39 cellular contexts compared by ENCODE assay signal in the genomic region with DNA sequence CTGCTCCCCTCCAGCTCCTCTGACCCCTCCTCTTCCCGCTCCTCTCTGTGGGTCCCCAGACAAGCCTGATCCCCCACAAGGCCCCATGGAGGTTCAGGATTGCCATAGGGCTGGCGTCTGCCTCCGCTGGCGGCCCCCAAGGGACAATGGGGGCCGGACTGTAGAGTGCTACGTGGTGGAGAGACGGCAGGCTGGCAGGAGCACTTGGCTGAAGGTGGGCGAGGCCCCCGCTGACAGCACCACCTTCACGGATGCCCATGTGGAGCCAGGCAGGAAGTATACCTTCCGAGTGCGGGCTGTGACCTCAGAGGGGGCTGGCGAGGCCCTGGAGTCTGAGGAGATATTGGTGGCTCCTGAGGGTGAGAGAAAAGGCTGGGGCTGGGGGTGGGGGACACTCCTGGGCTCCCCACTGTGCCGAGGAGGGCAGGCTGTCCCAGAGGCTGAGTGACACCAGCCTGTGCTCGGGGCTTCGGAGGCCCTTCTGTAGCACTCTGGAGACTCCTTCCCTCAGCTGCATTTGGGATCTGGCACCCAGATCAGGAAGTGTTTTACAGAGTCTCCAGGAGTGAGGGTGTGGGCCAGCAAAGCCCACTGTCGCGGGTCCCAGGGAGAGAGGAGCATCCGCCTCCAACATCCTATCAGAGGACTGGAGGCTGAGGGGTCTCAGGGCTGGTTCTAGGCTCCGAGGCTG. TPM values are rescaled to one million over a fixed set of nuclear protein-coding genes. Genes with fewer than 3 reads are reported as not detected.
DNase-seq lines count a peak whose midpoint lies in the region; ATAC-seq, FAIRE-seq and TF ChIP-seq lines count a peak whose summit lies in the region.
"Had no signal": no experiment of that assay in that cellular context is flagged by ENCODE, and none has a peak within 500 bp of the region (broad histone marks: within the 10 kb centered on the region; RNA-seq: fewer than 3 reads in every experiment).

No MANE protein-coding gene starts in this region.

- in situ Hi-C loops in gastrocnemius medialis (cut with MboI; ENCODE audit: low sequenced_read_pairs in 4 of 4), result no loop called here

- H3K4me3 Mint-ChIP-seq in endothelial cell (ENCODE audit: unreplicated experiment), result no peak overlapping the region
- H3K4me3 Mint-ChIP-seq: activated CD8-positive, alpha-beta T cell treated with anti-CD3 and anti-CD28 coated beads, Interleukin-2, amount 10 ng/mL, durations not matched to agents 7 days and 5 days; activated naive CD8-positive, alpha-beta T cell; immature natural killer cell; naive thymus-derived CD8-positive, alpha-beta T cell had no signal

- no peaks in the 10 kb centered on the region for H3K36me3 Mint-ChIP-seq in endothelial cell (ENCODE audit: low read depth, unreplicated experiment)
- H3K36me3 Mint-ChIP-seq: activated naive CD8-positive, alpha-beta T cell; immature natural killer cell; naive thymus-derived CD8-positive, alpha-beta T cell had no signal

- no peak overlapping the region for H3K27ac ChIP-seq in gastrocnemius medialis
- H3K27ac ChIP-seq: 22Rv1, ascending aorta, cardiac muscle cell, esophagus squamous epithelium, gastroesophageal sphincter, HL-60, KMS-11, left ventricle myocardium inferior, ovary, Peyer's patch, SJSA1, upper lobe of left lung had no signal

- ATAC-seq in sciatic nerve (no peak), gastrocnemius medialis (no peak)
- ATAC-seq: activated CD8-positive, alpha-beta T cell treated with anti-CD3 and anti-CD28 coated beads, Interleukin-2, amount 10 ng/mL, durations not matched to agents 7 days and 5 days; gastroesophageal sphincter; naive thymus-derived CD8-positive, alpha-beta T cell had no signal

- no peak overlapping the region for H3K4me3 ChIP-seq in gastrocnemius medialis
- H3K4me3 ChIP-seq: ascending aorta, cardiac muscle cell, esophagus squamous epithelium, gastroesophageal sphincter, left ventricle myocardium inferior, ovary, Peyer's patch, SJSA1, smooth muscle cell, upper lobe of left lung had no signal

- no peaks in the 10 kb centered on the region for H3K27me3 ChIP-seq in gastrocnemius medialis
- H3K27me3 ChIP-seq: ascending aorta, gastroesophageal sphincter, ovary, Peyer's patch, SJSA1, upper lobe of left lung had no signal

- TF ChIP-seq CTCF in endothelial cell (IDR thresholded peaks at IDR 0.05; ENCODE audit: unreplicated experiment), result no peak
- TF ChIP-seq CTCF in GM10266 (IDR thresholded peaks at IDR 0.05; ENCODE audit: control insufficient read depth, insufficient read depth, low read depth, missing control alignments), result no peak
- TF ChIP-seq CTCF in gastrocnemius medialis (IDR thresholded peaks at IDR 0.05 in 4 of 5, conservative IDR thresholded peaks at IDR 0.05 in 1 of 5), result no peak

- intact Hi-C loops in sciatic nerve (cut with DNase I) (no loop called here), gastrocnemius medialis (cut with DNase I; ENCODE audit: low total_unique reads) (no loop called here)

- no peak for FAIRE-seq in H54 (lab: Jason Lieb, UNC)

- H3K27ac Mint-ChIP-seq in endothelial cell (ENCODE audit: unreplicated experiment), result no peak overlapping the region
- H3K27ac Mint-ChIP-seq: activated CD8-positive, alpha-beta T cell treated with anti-CD3 and anti-CD28 coated beads, Interleukin-2, amount 10 ng/mL, durations not matched to agents 7 days and 5 days; activated naive CD8-positive, alpha-beta T cell; immature natural killer cell had no signal

- no peaks in the 10 kb centered on the region for H3K9me3 ChIP-seq in gastrocnemius medialis
- H3K9me3 ChIP-seq: ascending aorta, esophagus squamous epithelium, gastroesophageal sphincter, left ventricle myocardium inferior, ovary, Peyer's patch, SJSA1, upper lobe of left lung had no signal

- H3K36me3 ChIP-seq in gastrocnemius medialis, result no peaks in the 10 kb centered on the region
- H3K36me3 ChIP-seq: ascending aorta, cardiac muscle cell, esophagus squamous epithelium, gastroesophageal sphincter, left ventricle myocardium inferior, ovary, Peyer's patch, SJSA1, upper lobe of left lung had no signal

- H3K4me1 Mint-ChIP-seq in endothelial cell (ENCODE audit: unreplicated experiment), result no peaks in the 10 kb centered on the region
- H3K4me1 Mint-ChIP-seq: immature natural killer cell had no signal

- DNase-seq in activated CD4-positive, alpha-beta T cell treated with anti-CD3 and anti-CD28 coated beads for 1 hour, result peak; percentile 1
- no peak for DNase-seq in activated CD4-positive, alpha-beta T cell treated with anti-CD3 and anti-CD28 coated beads, Interleukin-2, amount 50 U/mL, for 1 hour
- peak; percentile 35 for DNase-seq in H54 (ENCODE audit: insufficient read length, low spot score)
- peak; percentile 2 for DNase-seq in endothelial cell (ENCODE audit: low spot score)
- peak; percentile 51 for DNase-seq in sciatic nerve (ENCODE audit: low spot score)
- no peak for DNase-seq in GM10266 (ENCODE audit: extremely low spot score)
- no peak for DNase-seq in stimulated activated CD4-positive, alpha-beta T cell treated with anti-CD3 and anti-CD28 coated beads, Interleukin-12 subunit alpha, Interleukin-12 subunit beta, amount 100 ng/mL, for 4 hours
- no peak for DNase-seq in gastrocnemius medialis
- DNase-seq: activated CD8-positive, alpha-beta T cell treated with anti-CD3 and anti-CD28 coated beads, Interleukin-2, amount 10 ng/mL, durations not matched to agents 7 days and 5 days; Calu3; cortex of kidney; DMS79 treated with DMSO at 0.1 percent for 48 hours; esophagus squamous epithelium; GF-D8; hippocampal formation; immature natural killer cell; left ventricle myocardium inferior; MM.1S; NCI-H1417; NCI-H2081; NCI-H226; NCI-H69; retina; stimulated activated CD4-positive, alpha-beta T cell treated with anti-CD3 and anti-CD28 coated beads, Interleukin-2, amount 100 ng/mL, for 48 hours; T-helper 1 cell had no signal

- H3K27me3 Mint-ChIP-seq in endothelial cell (ENCODE audit: unreplicated experiment), result peaks cover 13% of the 10 kb centered on the region

- H3K9me3 Mint-ChIP-seq in endothelial cell (ENCODE audit: unreplicated experiment), result no peaks in the 10 kb centered on the region
- H3K9me3 Mint-ChIP-seq: immature natural killer cell; naive thymus-derived CD8-positive, alpha-beta T cell had no signal

- TF ChIP-seq POLR2A in H54 (IDR thresholded peaks at IDR 0.05; ENCODE audit: low read depth, low read length) (no peak), gastrocnemius medialis (IDR thresholded peaks at IDR 0.05) (no peak)

- H3K4me1 ChIP-seq in gastrocnemius medialis, result no peaks in the 10 kb centered on the region
- H3K4me1 ChIP-seq: ascending aorta, esophagus squamous epithelium, gastroesophageal sphincter, left ventricle myocardium inferior, Peyer's patch, SJSA1, upper lobe of left lung had no signal

RNA-seq across cellular contexts. Expression of gene IGFN1, which starts 25.9 kb away (rescaled TPM):
- not detected for total RNA-seq in endothelial cell (ENCODE audit: unreplicated experiment)
- 1.7 TPM for total RNA-seq in sciatic nerve
- total RNA-seq in gastrocnemius medialis, result 100 to 1,000 TPM in 1 of 4 donors, 10 to 100 TPM in 3; 11.2 to 113 (median 27.7) TPM
- total RNA-seq: activated CD8-positive, alpha-beta T cell treated with anti-CD3 and anti-CD28 coated beads, Interleukin-2, amount 10 ng/mL, durations not matched to agents 7 days and 5 days; ascending aorta; Calu3; cardiac muscle cell; esophagus squamous epithelium; gastroesophageal sphincter; left ventricle myocardium inferior; naive thymus-derived CD8-positive, alpha-beta T cell; Peyer's patch; smooth muscle cell; subcutaneous adipose tissue had no signal

Comparison
In these comparisons a context has a peak if more than half of its experiments do, and no peak if none do; other contexts are left out.
1. DNase-seq: peak in activated CD4-positive, alpha-beta T cell treated with anti-CD3 and anti-CD28 coated beads for 1 hour (single experiment), H54 (single experiment), endothelial cell (single experiment) and sciatic nerve (single experiment); none in activated CD4-positive, alpha-beta T cell treated with anti-CD3 and anti-CD28 coated beads, Interleukin-2, amount 50 U/mL, for 1 hour (single experiment), GM10266 (single experiment), stimulated activated CD4-positive, alpha-beta T cell treated with anti-CD3 and anti-CD28 coated beads, Interleukin-12 subunit alpha, Interleukin-12 subunit beta, amount 100 ng/mL, for 4 hours (single experiment) and gastrocnemius medialis (0 of 2).